In the genomic region with DNA sequence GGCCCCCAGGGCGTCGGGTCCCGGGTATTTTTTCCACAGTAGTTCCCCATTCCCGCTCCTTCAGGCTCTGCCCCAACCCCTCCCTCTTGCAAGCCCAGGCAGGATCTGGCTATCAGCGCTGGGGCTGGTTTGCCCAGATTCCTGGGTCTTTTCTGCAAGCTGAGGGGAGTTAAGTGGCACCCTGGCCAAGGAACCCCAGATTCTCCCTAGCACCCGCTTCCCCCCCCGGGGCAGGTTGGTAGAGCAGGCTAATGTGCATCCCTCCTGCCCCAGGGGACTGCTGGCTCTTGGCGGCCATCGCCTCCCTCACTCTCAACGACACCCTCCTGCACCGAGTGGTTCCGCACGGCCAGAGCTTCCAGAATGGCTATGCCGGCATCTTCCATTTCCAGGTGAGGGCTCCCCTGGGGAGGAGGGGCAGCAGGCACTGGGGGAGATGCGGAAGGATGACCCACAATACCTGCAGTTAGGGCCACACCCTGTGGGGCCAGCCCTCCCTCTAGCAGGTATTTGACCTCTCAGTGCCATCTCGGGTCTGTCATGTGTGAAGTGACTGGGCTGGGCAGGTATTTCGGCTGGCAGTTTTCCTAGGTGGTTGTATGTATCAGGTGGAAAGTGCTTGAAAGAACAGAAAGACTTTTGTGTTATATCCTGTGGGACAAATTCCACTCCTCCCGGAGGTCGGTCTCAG, we compare ENCODE assay signal across 8 cellular contexts. TPM values are rescaled to one million over a fixed set of nuclear protein-coding genes. Genes with fewer than 3 reads are reported as not detected.
DNase-seq lines count a peak whose midpoint lies in the region; ATAC-seq and TF ChIP-seq lines count a peak whose summit lies in the region.

No MANE protein-coding gene starts in this region.

- intact Hi-C loops in activated CD8-positive, alpha-beta T cell treated with anti-CD3 and anti-CD28 coated beads for 36 hours (cut with micrococcal nuclease), result no loop called here

- H3K9me3 ChIP-seq in iPS-18a (ENCODE audit: control insufficient read depth, low read depth, low read length), result no peaks in the 10 kb centered on the region

- CTCF ChIA-PET in activated CD8-positive, alpha-beta T cell treated with anti-CD3 and anti-CD28 coated beads for 36 hours (lab: Charles Lee), result interaction anchor here (1.3 kb wide), 1 partner anchor 73 kb away, joined by 3 read pairs; no protein-coding TSS in a partner anchor

- peaks cover 33% of the 10 kb centered on the region for H3K4me1 ChIP-seq in iPS-18a (ENCODE audit: control insufficient read depth, low read depth, low read length)

- POLR2A ChIA-PET in activated CD8-positive, alpha-beta T cell treated with anti-CD3 and anti-CD28 coated beads for 36 hours (lab: Charles Lee), result interaction anchor here (0.6 to 3.0 kb wide), 5 partner anchors 23 to 79 kb away, joined by 3 to 21 read pairs (median 4); partner anchors contain the start of gene POLA2

- H3K9ac ChIP-seq in iPS-18a (ENCODE audit: low read length), result peak overlapping the region; percentile 75

- H3K27ac ChIP-seq in iPS-18a (ENCODE audit: low read length), result no peak overlapping the region

- no peaks in the 10 kb centered on the region for H3K27me3 Mint-ChIP-seq in activated CD8-positive, alpha-beta T cell treated with anti-CD3 and anti-CD28 coated beads for 36 hours
- H3K27me3 Mint-ChIP-seq in stimulated activated memory B cell treated with anti-CD40 and anti-IgM and Interleukin-4, amounts not matched to agents 10 μg/mL and 1 μg/mL and 100 μg/mL, for 72 hours, result no peaks in the 10 kb centered on the region

- H3K4me3 Mint-ChIP-seq in activated CD8-positive, alpha-beta T cell treated with anti-CD3 and anti-CD28 coated beads for 36 hours, result peak overlapping the region; percentile 80
- peak overlapping the region; percentile 35 for H3K4me3 Mint-ChIP-seq in stimulated activated memory B cell treated with anti-CD40 and anti-IgM and Interleukin-4, amounts not matched to agents 10 μg/mL and 1 μg/mL and 100 μg/mL, for 72 hours

- H3K36me3 Mint-ChIP-seq in activated CD8-positive, alpha-beta T cell treated with anti-CD3 and anti-CD28 coated beads for 36 hours (ENCODE audit: low read depth), result peaks cover 2% of the 10 kb centered on the region
- peaks cover 20% of the 10 kb centered on the region for H3K36me3 Mint-ChIP-seq in stimulated activated memory B cell treated with anti-CD40 and anti-IgM and Interleukin-4, amounts not matched to agents 10 μg/mL and 1 μg/mL and 100 μg/mL, for 72 hours

- peak overlapping the region; percentile 80 for H3K4me3 ChIP-seq in iPS-18a (ENCODE audit: low read length)

- no peak for TF ChIP-seq CTCF in activated CD8-positive, alpha-beta T cell treated with anti-CD3 and anti-CD28 coated beads for 36 hours (IDR thresholded peaks at IDR 0.05)
- TF ChIP-seq CTCF in omental fat pad (IDR thresholded peaks at IDR 0.05), result no peak

- DNase-seq in SIG-M5 treated with dmso at 0.1 percent for 504 hours (lab: John Stamatoyannopoulos, UW; ENCODE audit: unreplicated experiment), result peak; percentile 12
- DNase-seq in SIG-M5 (lab: John Stamatoyannopoulos, UW), result no peak
- DNase-seq in activated CD8-positive, alpha-beta T cell treated with anti-CD3 and anti-CD28 coated beads for 36 hours, result no peak
- no peak for DNase-seq in foreskin melanocyte
- no peak for DNase-seq in omental fat pad (ENCODE audit: low spot score)
- no peak for DNase-seq in NCI-H1436 (lab: John Stamatoyannopoulos, UW)

- peaks cover 17% of the 10 kb centered on the region for H3K4me1 Mint-ChIP-seq in activated CD8-positive, alpha-beta T cell treated with anti-CD3 and anti-CD28 coated beads for 36 hours (ENCODE audit: low read depth)
- H3K4me1 Mint-ChIP-seq in stimulated activated memory B cell treated with anti-CD40 and anti-IgM and Interleukin-4, amounts not matched to agents 10 μg/mL and 1 μg/mL and 100 μg/mL, for 72 hours, result peaks cover 28% of the 10 kb centered on the region

- ATAC-seq in activated CD8-positive, alpha-beta T cell treated with anti-CD3 and anti-CD28 coated beads for 36 hours, result no peak
- no peak for ATAC-seq in stimulated activated memory B cell treated with anti-CD40 and anti-IgM and Interleukin-4, amounts not matched to agents 10 μg/mL and 1 μg/mL and 100 μg/mL, for 72 hours
- ATAC-seq in omental fat pad (ENCODE audit: low FRiP score), result no peak

- no peaks in the 10 kb centered on the region for H3K27me3 ChIP-seq in iPS-18a (ENCODE audit: control insufficient read depth, insufficient read depth, low read length)

- no peaks in the 10 kb centered on the region for H3K9me3 Mint-ChIP-seq in activated CD8-positive, alpha-beta T cell treated with anti-CD3 and anti-CD28 coated beads for 36 hours
- H3K9me3 Mint-ChIP-seq in stimulated activated memory B cell treated with anti-CD40 and anti-IgM and Interleukin-4, amounts not matched to agents 10 μg/mL and 1 μg/mL and 100 μg/mL, for 72 hours, result no peaks in the 10 kb centered on the region

- no peak overlapping the region for H3K27ac Mint-ChIP-seq in activated CD8-positive, alpha-beta T cell treated with anti-CD3 and anti-CD28 coated beads for 36 hours
- H3K27ac Mint-ChIP-seq in stimulated activated memory B cell treated with anti-CD40 and anti-IgM and Interleukin-4, amounts not matched to agents 10 μg/mL and 1 μg/mL and 100 μg/mL, for 72 hours, result no peak overlapping the region

- peaks cover 15% of the 10 kb centered on the region for H3K36me3 ChIP-seq in iPS-18a (ENCODE audit: control insufficient read depth, low read depth, low read length)

RNA-seq across cellular contexts. Expression of gene CAPN1, which starts 1.6 kb away (rescaled TPM):
- total RNA-seq in activated CD8-positive, alpha-beta T cell treated with anti-CD3 and anti-CD28 coated beads for 36 hours, result 10 to 100 TPM; 72.6 to 74.7 TPM
- total RNA-seq in omental fat pad, result 100 to 1,000 TPM in 2 of 4 donors, 10 to 100 TPM in 2; 72.8 to 109 (median 92.9) TPM

RNA-seq across cellular contexts. Expression of gene SPDYC, which starts 13.3 kb away (rescaled TPM):
- not detected for total RNA-seq in activated CD8-positive, alpha-beta T cell treated with anti-CD3 and anti-CD28 coated beads for 36 hours
- not detected for total RNA-seq in omental fat pad

RNA-seq across cellular contexts. Expression of gene SYVN1, which starts 49.0 kb away (rescaled TPM):
- total RNA-seq in activated CD8-positive, alpha-beta T cell treated with anti-CD3 and anti-CD28 coated beads for 36 hours, result 10 to 100 TPM; 20.6 to 26.8 TPM
- 10 to 100 TPM; 47.1 to 58.2 (median 50.5) TPM for total RNA-seq in omental fat pad
